Comparison of ENCODE assay signal across 19 cellular contexts in the genomic region with DNA sequence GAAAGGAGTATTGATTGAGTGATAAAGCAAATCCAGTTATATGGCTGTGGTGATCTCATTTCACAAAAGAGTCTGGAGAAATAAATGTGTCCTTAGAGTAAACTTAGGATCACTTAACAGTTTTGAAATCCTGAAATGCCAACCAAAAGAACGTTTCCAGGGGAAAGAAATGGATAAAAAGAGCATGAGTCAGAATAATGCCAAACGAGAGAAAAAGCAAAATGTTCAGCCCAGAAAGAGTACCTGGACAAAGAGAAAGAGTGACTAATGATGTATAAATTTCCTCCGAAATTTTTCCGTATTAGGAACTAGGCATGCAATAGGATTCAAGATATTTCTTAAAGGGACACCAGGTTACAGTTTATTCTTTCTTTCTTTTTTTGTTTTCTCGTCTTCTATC.
"Had no signal": no experiment of that assay in that cellular context is flagged by ENCODE, and none has a peak within 500 bp of the region (broad histone marks: within the 10 kb centered on the region; RNA-seq: fewer than 3 reads in every experiment).

No MANE protein-coding gene starts in this region.

- H3K4me1 ChIP-seq: esophagus squamous epithelium, tibial nerve had no signal

- H3K4me3 ChIP-seq: esophagus squamous epithelium, tibial nerve had no signal

- H3K27ac ChIP-seq: esophagus squamous epithelium, tibial nerve had no signal

- DNase-seq: activated CD4-positive, alpha-beta T cell treated with anti-CD3 and anti-CD28 coated beads for 48 hours; activated CD8-positive, alpha-beta T cell treated with anti-CD3 and anti-CD28 coated beads for 36 hours; activated gamma-delta T cell; activated T-cell treated with anti-CD3 and anti-CD28 coated beads, Interleukin-2, amount 50 U/mL, for 48 hours; cortex of kidney; effector CD4-positive, alpha-beta T cell; esophagus squamous epithelium; kidney glomerular epithelial cell; mesendoderm; natural killer cell; nucleus accumbens; posterior cingulate gyrus; retina; stimulated activated CD4-positive, alpha-beta T cell treated with anti-CD3 and anti-CD28 coated beads, Interleukin-15, amount 100 ng/mL, for 24 hours; stimulated activated CD4-positive, alpha-beta T cell treated with anti-CD3 and anti-CD28 coated beads, Interleukin-4, amount 100 ng/mL, for 1 hour; stimulated activated naive CD4-positive, alpha-beta T cell had no signal

- ATAC-seq: activated CD8-positive, alpha-beta T cell treated with anti-CD3 and anti-CD28 coated beads for 36 hours; activated naive CD4-positive, alpha-beta T cell treated with anti-CD3 and anti-CD28 coated beads, Interleukin-2, amount 50 U/mL, for 72 hours; natural killer cell; WTC11 had no signal

- H3K9me3 ChIP-seq: tibial nerve had no signal
